In the genomic region with DNA sequence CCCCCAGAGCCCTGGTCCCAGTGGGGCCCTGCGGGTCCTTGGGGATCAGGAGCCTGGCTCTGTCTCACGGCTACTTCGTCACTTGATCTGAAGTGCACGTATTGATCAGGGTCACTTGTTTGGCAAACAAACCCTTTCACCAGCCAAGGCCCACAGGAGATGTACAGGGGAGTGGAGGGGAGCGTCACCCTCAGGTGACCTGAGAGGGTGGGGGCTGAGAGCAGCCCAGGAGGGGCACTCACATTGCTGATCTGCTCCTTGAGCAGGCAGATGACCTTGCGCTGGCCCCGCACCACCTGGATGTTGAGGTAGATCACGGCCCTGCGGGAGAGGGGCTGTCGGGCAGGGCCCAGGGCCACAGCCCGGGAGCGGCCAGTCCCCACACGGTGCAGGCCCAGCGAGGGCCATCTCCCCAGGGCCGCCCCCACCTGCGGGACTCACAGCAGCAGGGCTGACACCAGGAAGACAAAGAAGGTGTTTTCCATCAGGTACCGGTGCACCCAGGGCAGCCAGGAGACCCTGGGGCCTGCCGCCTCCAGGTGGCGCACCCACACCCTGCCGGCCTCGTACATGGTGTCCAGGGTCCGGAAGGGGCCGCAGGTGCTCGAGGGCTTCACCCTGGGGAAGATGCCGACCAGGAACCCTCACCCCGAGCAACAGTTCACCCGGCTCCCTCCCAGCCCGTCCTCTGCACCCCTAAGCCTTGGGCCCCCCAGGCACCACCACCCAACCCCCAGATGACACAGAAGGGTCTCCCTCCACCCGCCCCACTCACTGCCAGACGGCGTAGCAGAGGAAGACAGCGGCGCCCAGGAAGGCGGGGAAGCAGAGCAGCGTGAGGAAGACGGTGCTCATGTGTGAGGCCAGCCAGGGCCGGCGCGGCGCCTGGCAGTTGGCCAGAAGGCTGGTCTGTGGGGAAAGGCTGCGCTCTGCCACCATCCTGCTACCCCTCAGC, we compare ENCODE assay signal across 9 cellular contexts. TPM values are rescaled to one million over a fixed set of nuclear protein-coding genes. Genes with fewer than 3 reads are reported as not detected.
DNase-seq lines count a peak whose midpoint lies in the region; ATAC-seq and TF ChIP-seq lines count a peak whose summit lies in the region.
"Had no signal": no experiment of that assay in that cellular context is flagged by ENCODE, and none has a peak within 500 bp of the region (broad histone marks: within the 10 kb centered on the region; RNA-seq: fewer than 3 reads in every experiment).

No MANE protein-coding gene starts in this region.

- H3K27ac Mint-ChIP-seq in activated T-helper 2 cell treated with anti-CD3 and anti-CD28 coated beads, Interferon-gamma antibody, Interleukin-2, Interleukin-4, amounts not matched to agents 10 μg/mL and 5 μg/mL and 100 μg/mL, durations not matched to agents 14 hours and 24 hours and 36 hours = peak overlapping the region; percentile 12

- H3K4me1 ChIP-seq in KMS-11 (ENCODE audit: low read depth, poor library complexity, severe bottlenecking) = peaks cover 52% of the 10 kb centered on the region

- H3K4me2 ChIP-seq in KMS-11 = peak overlapping the region; percentile 25; the same call in 1 of the 2 replicates

- H3K27ac ChIP-seq in KMS-11 = peak overlapping the region; percentile 24; the same call in 1 of the 2 replicates

- intact Hi-C loops in activated T-helper 2 cell treated with anti-CD3 and anti-CD28 coated beads, Interferon-gamma antibody, Interleukin-2, Interleukin-4, amounts not matched to agents 10 μg/mL and 5 μg/mL and 100 μg/mL, durations not matched to agents 14 hours and 24 hours and 36 hours (cut with micrococcal nuclease) = no loop called here

- no peak overlapping the region for H2AFZ ChIP-seq in KMS-11 (ENCODE audit: low read depth)

- H3K4me1 Mint-ChIP-seq in activated T-helper 2 cell treated with anti-CD3 and anti-CD28 coated beads, Interferon-gamma antibody, Interleukin-2, Interleukin-4, amounts not matched to agents 10 μg/mL and 5 μg/mL and 100 μg/mL, durations not matched to agents 14 hours and 24 hours and 36 hours (ENCODE audit: low read depth) = peaks cover 49% of the 10 kb centered on the region

- H3K27me3 ChIP-seq in KMS-11 (ENCODE audit: insufficient read depth, low read depth) = no peaks in the 10 kb centered on the region

- no peaks in the 10 kb centered on the region for H4K20me1 ChIP-seq in KMS-11 (ENCODE audit: insufficient read depth)

- H3K4me3 ChIP-seq in KMS-11 (IDR thresholded peaks at IDR 0.05; ENCODE audit: insufficient read depth, low read depth, low read length) = no peak overlapping the region

- peaks cover 60% of the 10 kb centered on the region for H3K36me3 Mint-ChIP-seq in activated T-helper 2 cell treated with anti-CD3 and anti-CD28 coated beads, Interferon-gamma antibody, Interleukin-2, Interleukin-4, amounts not matched to agents 10 μg/mL and 5 μg/mL and 100 μg/mL, durations not matched to agents 14 hours and 24 hours and 36 hours (ENCODE audit: low read depth)

- no peak overlapping the region for H3K4me3 Mint-ChIP-seq in activated T-helper 2 cell treated with anti-CD3 and anti-CD28 coated beads, Interferon-gamma antibody, Interleukin-2, Interleukin-4, amounts not matched to agents 10 μg/mL and 5 μg/mL and 100 μg/mL, durations not matched to agents 14 hours and 24 hours and 36 hours (ENCODE audit: low read depth)

- no peak for ATAC-seq in GM19351 (IDR thresholded peaks at IDR 0.05; ENCODE audit: unreplicated experiment)

- no peaks in the 10 kb centered on the region for H3K27me3 Mint-ChIP-seq in activated T-helper 2 cell treated with anti-CD3 and anti-CD28 coated beads, Interferon-gamma antibody, Interleukin-2, Interleukin-4, amounts not matched to agents 10 μg/mL and 5 μg/mL and 100 μg/mL, durations not matched to agents 14 hours and 24 hours and 36 hours (ENCODE audit: low read depth)

- TF ChIP-seq CTCF in KMS-11 (conservative IDR thresholded peaks at IDR 0.05; ENCODE audit: low read depth, low read length) = peak; percentile 54

- no peaks in the 10 kb centered on the region for H3K36me3 ChIP-seq in KMS-11 (ENCODE audit: insufficient read depth)

- no peaks in the 10 kb centered on the region for H3K9me3 Mint-ChIP-seq in activated T-helper 2 cell treated with anti-CD3 and anti-CD28 coated beads, Interferon-gamma antibody, Interleukin-2, Interleukin-4, amounts not matched to agents 10 μg/mL and 5 μg/mL and 100 μg/mL, durations not matched to agents 14 hours and 24 hours and 36 hours

- DNase-seq in COR-L47 (lab: John Stamatoyannopoulos, UW) (peak; percentile 64), kidney tubule cell (ENCODE audit: low spot score) (peak; percentile 31), SIG-M5 (lab: John Stamatoyannopoulos, UW) (no peak), A172 (ENCODE audit: low spot score) (no peak)
- DNase-seq in activated T-helper 2 cell treated with anti-CD3 and anti-CD28 coated beads, Interferon-gamma antibody, Interleukin-2, Interleukin-4, amounts not matched to agents 10 μg/mL and 5 μg/mL and 100 μg/mL, durations not matched to agents 14 hours and 24 hours and 36 hours (ENCODE audit: low spot score) = no peak
- DNase-seq in stimulated activated CD4-positive, alpha-beta T cell treated with anti-CD3 and anti-CD28 coated beads, Interleukin-4, amount 100 ng/mL, for 24 hours = no peak

- no peak overlapping the region for H3K9ac ChIP-seq in KMS-11

- H3K79me2 ChIP-seq in KMS-11 (ENCODE audit: insufficient read depth, low read depth) = no peaks in the 10 kb centered on the region

RNA-seq across cellular contexts. Expression of a gene that starts 11.3 kb away (rescaled TPM):
- total RNA-seq in activated T-helper 2 cell treated with anti-CD3 and anti-CD28 coated beads, Interferon-gamma antibody, Interleukin-2, Interleukin-4, amounts not matched to agents 10 μg/mL and 5 μg/mL and 100 μg/mL, durations not matched to agents 14 hours and 24 hours and 36 hours = 240 and 241 TPM in 2 replicates
- 15.9 and 34.5 TPM in 2 replicates for total RNA-seq in A172 (2014; rRNA removed; shearing (Covaris generic))

RNA-seq across cellular contexts. Expression of a gene that starts 13.3 kb away (rescaled TPM):
- total RNA-seq in activated T-helper 2 cell treated with anti-CD3 and anti-CD28 coated beads, Interferon-gamma antibody, Interleukin-2, Interleukin-4, amounts not matched to agents 10 μg/mL and 5 μg/mL and 100 μg/mL, durations not matched to agents 14 hours and 24 hours and 36 hours = 196 and 208 TPM in 2 replicates
- 0.02 and 0.05 TPM in 2 replicates for total RNA-seq in A172 (2014; rRNA removed; shearing (Covaris generic))
- total RNA-seq: fibroblast of lung had no signal

RNA-seq across cellular contexts. Expression of a gene that starts 28.9 kb away (rescaled TPM):
- total RNA-seq in activated T-helper 2 cell treated with anti-CD3 and anti-CD28 coated beads, Interferon-gamma antibody, Interleukin-2, Interleukin-4, amounts not matched to agents 10 μg/mL and 5 μg/mL and 100 μg/mL, durations not matched to agents 14 hours and 24 hours and 36 hours = not detected in 2 replicates
- not detected in 2 replicates for total RNA-seq in A172 (2014; rRNA removed; shearing (Covaris generic))
- total RNA-seq: fibroblast of lung had no signal

RNA-seq across cellular contexts. Expression of a gene that starts 51.1 kb away (rescaled TPM):
- 92.5 and 92.9 TPM in 2 replicates for total RNA-seq in activated T-helper 2 cell treated with anti-CD3 and anti-CD28 coated beads, Interferon-gamma antibody, Interleukin-2, Interleukin-4, amounts not matched to agents 10 μg/mL and 5 μg/mL and 100 μg/mL, durations not matched to agents 14 hours and 24 hours and 36 hours
- 60.3 and 70.8 TPM in 2 replicates for total RNA-seq in A172 (2014; rRNA removed; shearing (Covaris generic))

Comparison
In these comparisons a context has a peak if more than half of its experiments do, and no peak if none do; other contexts are left out.
1. DNase-seq: peak in COR-L47 (single experiment) and kidney tubule cell (single experiment); none in activated T-helper 2 cell treated with anti-CD3 and anti-CD28 coated beads, Interferon-gamma antibody, Interleukin-2, Interleukin-4, amounts not matched to agents 10 μg/mL and 5 μg/mL and 100 μg/mL, durations not matched to agents 14 hours and 24 hours and 36 hours (single experiment), SIG-M5 (single experiment), stimulated activated CD4-positive, alpha-beta T cell treated with anti-CD3 and anti-CD28 coated beads, Interleukin-4, amount 100 ng/mL, for 24 hours (single experiment) and A172 (single experiment).
2. RNA of a gene that starts 13.3 kb away (total RNA-seq): 196 to 208 TPM in activated T-helper 2 cell treated with anti-CD3 and anti-CD28 coated beads, Interferon-gamma antibody, Interleukin-2, Interleukin-4, amounts not matched to agents 10 μg/mL and 5 μg/mL and 100 μg/mL, durations not matched to agents 14 hours and 24 hours and 36 hours; 0.02 to 0.05 TPM in A172; every median in the first group is over 100 times any median in the second.